Comparison of ENCODE assay signal across 8 cellular contexts in the genomic region with DNA sequence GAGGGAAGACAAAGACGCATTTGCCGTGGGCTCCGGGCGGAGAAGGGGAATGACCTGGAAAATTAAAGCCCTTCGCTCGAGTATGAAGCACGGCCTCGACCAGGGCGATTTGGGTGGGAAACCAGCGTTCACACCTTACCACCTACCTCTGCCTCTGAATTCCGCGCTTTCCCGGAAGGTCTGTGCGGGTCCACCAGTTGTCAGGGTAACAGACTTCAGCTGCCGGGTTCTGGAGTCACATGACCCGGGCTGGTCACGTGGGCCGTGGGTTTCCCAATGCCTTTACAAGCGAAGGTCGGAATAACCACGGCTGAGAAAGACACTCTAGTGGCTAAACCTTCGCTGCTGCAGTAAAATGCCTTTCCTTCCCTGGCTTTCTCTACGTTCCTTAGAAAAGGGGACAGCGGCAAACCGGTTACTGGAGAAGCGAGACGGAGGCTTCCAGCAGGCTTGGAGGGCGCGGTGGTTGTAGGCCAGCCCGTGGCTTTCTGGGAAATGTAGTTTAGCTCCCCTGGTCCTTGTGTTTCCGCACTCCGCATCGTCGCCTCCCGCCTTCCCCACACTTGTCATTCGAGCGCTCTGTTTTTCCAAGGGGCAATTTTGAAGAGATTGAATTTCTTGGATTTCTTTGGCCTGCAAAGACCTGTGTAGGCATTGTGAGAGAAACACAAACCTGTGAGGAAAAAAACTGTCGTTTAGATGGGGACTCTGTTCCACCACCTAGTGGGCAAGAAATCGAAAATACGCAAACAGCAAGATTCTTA. TPM values are rescaled to one million over a fixed set of nuclear protein-coding genes. Genes with fewer than 3 reads are reported as not detected.
DNase-seq lines count a peak whose midpoint lies in the region; ATAC-seq, FAIRE-seq and TF ChIP-seq lines count a peak whose summit lies in the region.

TSS of gene CEP162 (minus strand) at position 210 of the 764 bp plus-strand sequence. CDS start 1,250 bp downstream, outside the sequence.

- H3K27ac ChIP-seq in right atrium auricular region = peak within 1 kb of the TSS; percentile 89 to 94
- peak within 1 kb of the TSS; percentile 87 for H3K27ac ChIP-seq in psoas muscle

- H3K9me3 ChIP-seq in right atrium auricular region = no peaks in the 10 kb centered on the region
- H3K9me3 ChIP-seq in psoas muscle = no peaks in the 10 kb centered on the region

- intact Hi-C loops in psoas muscle (cut with DNase I) = loop anchor here in 1 of 2 donors (10.0 kb wide), 1 partner anchor 613 kb away; no protein-coding TSS in a partner anchor

- peak; percentile 98 for ATAC-seq in HG02798 (IDR thresholded peaks at IDR 0.05; ENCODE audit: poor library complexity, unreplicated experiment)
- ATAC-seq in psoas muscle = peak; percentile 95 to 99 (median 98)

- H3K36me3 ChIP-seq in right atrium auricular region (no peaks in the 10 kb centered on the region), psoas muscle (ENCODE audit: insufficient read depth in 1 of 2, low read depth in 1 of 2) (no peaks in the 10 kb centered on the region)

- H3K27me3 ChIP-seq in right atrium auricular region (no peaks in the 10 kb centered on the region), psoas muscle (ENCODE audit: insufficient read depth in 3 of 3, low read length in 2 of 3) (peaks cover 0 to 3% (median 0%) of the 10 kb centered on the region in 3 donors)

- WGBS in psoas muscle, 3 donors = 0% methylated on average over 40 of the region's 40 CpGs

- DNase-seq in NCI-H1417 treated with DMSO at 0.1 percent for 48 hours (lab: John Stamatoyannopoulos, UW) (peak; percentile 79), SW480 (ENCODE audit: low spot score) (peak; percentile 58), amniotic stem cell (lab: John Stamatoyannopoulos, UW) (peak; percentile 75), right atrium auricular region (ENCODE audit: low spot score) (peak; percentile 96), psoas muscle (peak; percentile 92 to 95), urothelium cell line (ENCODE audit: low spot score) (peak; percentile 81)

- H3K4me3 ChIP-seq in GM12875 (ENCODE audit: low read depth, low read length) = peak within 1 kb of the TSS; percentile 82
- peak within 1 kb of the TSS; percentile 88 to 94 for H3K4me3 ChIP-seq in right atrium auricular region
- H3K4me3 ChIP-seq in psoas muscle = peak within 1 kb of the TSS; percentile 94

- no peak for FAIRE-seq in urothelium cell line (lab: Jason Lieb, UNC)

- peaks cover 0 to 15% of the 10 kb centered on the region in 2 donors for H3K4me1 ChIP-seq in right atrium auricular region
- H3K4me1 ChIP-seq in psoas muscle = peaks cover 9% of the 10 kb centered on the region

- peak; percentile 53 for TF ChIP-seq CTCF in GM12875 (IDR thresholded peaks at IDR 0.05; ENCODE audit: borderline replicate concordance, insufficient read depth, low read depth, low read length)
- peak; percentile 68 to 80 for TF ChIP-seq CTCF in right atrium auricular region (IDR thresholded peaks at IDR 0.05)
- TF ChIP-seq CTCF in psoas muscle (IDR thresholded peaks at IDR 0.05) = peak; percentile 71

RNA-seq across cellular contexts. Expression of gene CEP162, which starts in this region (rescaled TPM):
- total RNA-seq in right atrium auricular region (1 to 10 TPM; 3.5 to 5.5 TPM), psoas muscle (1 to 10 TPM; 2.2 to 4.0 (median 2.4) TPM)
- 1 to 10 TPM; 1.5 to 3.9 (median 2.3) TPM for polyA plus RNA-seq in psoas muscle

Comparison
In these comparisons a context has a peak if more than half of its experiments do, and no peak if none do; other contexts are left out.
1. Peak in every context shown above with its lines: DNase-seq, ATAC-seq, H3K4me3 ChIP-seq and H3K27ac ChIP-seq.